26 cellular contexts compared by ENCODE assay signal in the genomic region with DNA sequence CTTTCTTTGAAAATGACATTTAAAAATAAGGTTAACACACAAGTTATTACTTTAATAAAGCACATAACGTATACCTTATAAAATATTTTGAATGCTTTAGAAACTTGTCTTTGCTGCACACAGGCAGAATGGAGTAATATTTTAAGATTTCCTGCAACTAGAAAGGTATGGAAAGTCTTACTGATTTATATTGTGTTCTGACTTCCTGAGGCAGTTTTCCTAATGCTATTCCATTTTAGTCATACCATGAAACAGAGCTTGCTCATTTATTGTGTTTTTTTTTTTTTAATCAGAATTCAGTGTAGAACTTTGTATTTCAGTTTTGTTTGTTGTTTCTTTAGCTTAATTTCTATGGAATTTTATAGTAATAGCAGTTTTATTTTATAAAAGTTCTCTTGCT.
DNase-seq lines count a peak whose midpoint lies in the region; ATAC-seq, FAIRE-seq and TF ChIP-seq lines count a peak whose summit lies in the region.
"Had no signal": no experiment of that assay in that cellular context is flagged by ENCODE, and none has a peak within 500 bp of the region (broad histone marks: within the 10 kb centered on the region; RNA-seq: fewer than 3 reads in every experiment).

No MANE protein-coding gene starts in this region.

- no peak for FAIRE-seq in small intestine (lab: Jason Lieb, UNC)

- no peak for TF ChIP-seq POLR2A in heart left ventricle (IDR thresholded peaks at IDR 0.05)
- TF ChIP-seq POLR2A in gastrocnemius medialis (IDR thresholded peaks at IDR 0.05): no peak

- no peaks in the 10 kb centered on the region for H3K27me3 Mint-ChIP-seq in HFFc6 (ENCODE audit: insufficient read depth)
- no peaks in the 10 kb centered on the region for H3K27me3 Mint-ChIP-seq in activated naive CD8-positive, alpha-beta T cell
- H3K27me3 Mint-ChIP-seq: CD4-positive, CD25-positive, alpha-beta regulatory T cell; progenitor cell of endocrine pancreas had no signal

- H3K27me3 ChIP-seq in heart left ventricle: no peaks in the 10 kb centered on the region
- H3K27me3 ChIP-seq in gastrocnemius medialis: no peaks in the 10 kb centered on the region
- H3K27me3 ChIP-seq in small intestine (ENCODE audit: control insufficient read depth in 2 of 2, insufficient read depth in 2 of 2, low read length in 2 of 2): no peaks in the 10 kb centered on the region
- H3K27me3 ChIP-seq: dorsolateral prefrontal cortex, neural progenitor cell had no signal

- in situ Hi-C loops in gastrocnemius medialis (cut with MboI; ENCODE audit: low sequenced_read_pairs in 4 of 4): no loop called here

- H3K4me3 ChIP-seq in heart left ventricle (no peak overlapping the region), gastrocnemius medialis (no peak overlapping the region), small intestine (ENCODE audit: low read depth in 1 of 2, low read length in 2 of 2) (no peak overlapping the region)
- H3K4me3 ChIP-seq: dorsolateral prefrontal cortex, neural progenitor cell, skin epidermis had no signal

- H3K27ac ChIP-seq in heart left ventricle (peak overlapping the region in 10 of 12 donors; percentile 33 to 65 (median 48)), gastrocnemius medialis (peak overlapping the region in 3 of 4 donors; percentile 10 to 46 (median 34)), small intestine (ENCODE audit: low read depth in 1 of 2, low read length in 1 of 2) (no peak overlapping the region)
- H3K27ac ChIP-seq: neural progenitor cell had no signal

- no peaks in the 10 kb centered on the region for H3K9me3 ChIP-seq in heart left ventricle
- no peaks in the 10 kb centered on the region for H3K9me3 ChIP-seq in gastrocnemius medialis
- no peaks in the 10 kb centered on the region for H3K9me3 ChIP-seq in small intestine (ENCODE audit: control insufficient read depth, low read depth)

- WGBS in heart left ventricle, 4 donors: 53 to 75% (median 62%) methylated on average over 1 of the region's 1 CpG
- 80 to 89% (median 88%) methylated on average over 1 of the region's 1 CpG for WGBS in small intestine, 3 donors

- no peaks in the 10 kb centered on the region for H3K36me3 Mint-ChIP-seq in HFFc6 (ENCODE audit: low read depth)
- peaks cover 3% of the 10 kb centered on the region for H3K36me3 Mint-ChIP-seq in activated naive CD8-positive, alpha-beta T cell
- H3K36me3 Mint-ChIP-seq: CD4-positive, CD25-positive, alpha-beta regulatory T cell; neural progenitor cell had no signal

- intact Hi-C loops in heart left ventricle (cut with DNase I) (loop anchor here in 1 of 10 donors (5.0 kb wide), 1 partner anchor 61 kb away; the partner anchor contains the start of gene S1PR1), left cardiac atrium (cut with DNase I) (no loop called here), gastrocnemius medialis (cut with DNase I; ENCODE audit: low total_unique reads) (no loop called here)

- H3K9me3 Mint-ChIP-seq in HFFc6: no peaks in the 10 kb centered on the region
- peaks cover 9% of the 10 kb centered on the region for H3K9me3 Mint-ChIP-seq in activated naive CD8-positive, alpha-beta T cell (ENCODE audit: low read depth)
- H3K9me3 Mint-ChIP-seq: CD4-positive, CD25-positive, alpha-beta regulatory T cell; neural progenitor cell had no signal

- peak overlapping the region; percentile 94 for H3K27ac Mint-ChIP-seq in HFFc6
- H3K27ac Mint-ChIP-seq in activated naive CD8-positive, alpha-beta T cell: peak overlapping the region; percentile 100
- H3K27ac Mint-ChIP-seq: neural progenitor cell, progenitor cell of endocrine pancreas had no signal

- peaks cover 63% of the 10 kb centered on the region for H3K4me1 Mint-ChIP-seq in HFFc6 (ENCODE audit: low read depth)
- H3K4me1 Mint-ChIP-seq in activated naive CD8-positive, alpha-beta T cell (ENCODE audit: low read depth): peaks cover 61% of the 10 kb centered on the region

- ATAC-seq in heart left ventricle: peak in 1 of 4 donors; percentile 48
- ATAC-seq in left cardiac atrium: no peak
- no peak for ATAC-seq in gastrocnemius medialis
- no peak for ATAC-seq in GM18873 (IDR thresholded peaks at IDR 0.05; ENCODE audit: low FRiP score, unreplicated experiment)

- H3K4me3 Mint-ChIP-seq in HFFc6: peak overlapping the region; percentile 14; the same call in 1 of the 2 replicates
- no peak overlapping the region for H3K4me3 Mint-ChIP-seq in activated naive CD8-positive, alpha-beta T cell
- H3K4me3 Mint-ChIP-seq: neural progenitor cell had no signal

- DNase-seq in heart left ventricle (no peak), left cardiac atrium (no peak), HFFc6 (no peak), gastrocnemius medialis (no peak), small intestine (no peak), DMS 273 treated with DMSO at 0.1 percent for 48 hours (lab: John Stamatoyannopoulos, UW) (no peak)
- DNase-seq: activated CD4-positive, alpha-beta T cell treated with anti-CD3 and anti-CD28 coated beads for 1 hour; activated effector memory CD4-positive, alpha-beta T cell treated with anti-CD3 and anti-CD28 coated beads, Interleukin-2, amount 50 U/mL, for 16 hours; anterior cingulate cortex; caudate nucleus; CD4-positive, CD25-positive, alpha-beta regulatory T cell; dorsolateral prefrontal cortex; erythroblast; foreskin fibroblast; GDM1; hippocampal formation; NCI-H1436 treated with DMSO at 0.1 percent for 48 hours; NCI-H2171 treated with DMSO at 0.1 percent for 48 hours; NCI-H524 treated with DMSO at 0.1 percent for 48 hours; stimulated activated naive CD4-positive, alpha-beta T cell; SW 1271 had no signal

- H3K36me3 ChIP-seq in heart left ventricle (no peaks in the 10 kb centered on the region), gastrocnemius medialis (no peaks in the 10 kb centered on the region), small intestine (ENCODE audit: control insufficient read depth in 2 of 2, insufficient read depth in 2 of 2, low read length in 2 of 2) (no peaks in the 10 kb centered on the region)
- H3K36me3 ChIP-seq: neural progenitor cell had no signal

- TF ChIP-seq CTCF in heart left ventricle (IDR thresholded peaks at IDR 0.05) (no peak), HFFc6 (IDR thresholded peaks at IDR 0.05) (no peak), gastrocnemius medialis (IDR thresholded peaks at IDR 0.05 in 4 of 5, conservative IDR thresholded peaks at IDR 0.05 in 1 of 5) (no peak)

- H3K4me1 ChIP-seq in heart left ventricle (peaks cover 0 to 21% (median 0%) of the 10 kb centered on the region in 12 donors), gastrocnemius medialis (no peaks in the 10 kb centered on the region), small intestine (ENCODE audit: control insufficient read depth in 2 of 2, insufficient read depth in 1 of 2, low read depth in 1 of 2, low read length in 1 of 2) (no peaks in the 10 kb centered on the region)
- H3K4me1 ChIP-seq: neural progenitor cell had no signal

Comparison
In these comparisons a context has a peak if more than half of its experiments do, and no peak if none do; other contexts are left out.
1. H3K27ac ChIP-seq: peak in heart left ventricle (10 of 12) and gastrocnemius medialis (3 of 4); none in small intestine (0 of 2).